ENCODE assay signal across 9 cellular contexts in genomic region chr7:77989981-77990566, GRCh38.
DNase-seq lines count a peak whose midpoint lies in the region; ATAC-seq lines count a peak whose summit lies in the region.
"Had no signal": no experiment of that assay in that cellular context is flagged by ENCODE, and none has a peak within 500 bp of the region (broad histone marks: within the 10 kb centered on the region; RNA-seq: fewer than 3 reads in every experiment).

No MANE protein-coding gene starts in this region.

- no peaks in the 10 kb centered on the region for H3K79me1 ChIP-seq in trophoblast cell (ENCODE audit: low read length)

- H2BK12ac ChIP-seq in trophoblast cell (ENCODE audit: low read length), result no peak overlapping the region

- H3K27ac ChIP-seq in trophoblast cell (ENCODE audit: low read depth, low read length), result no peak overlapping the region
- H3K27ac ChIP-seq: KMS-11 had no signal

- no peak overlapping the region for H4K91ac ChIP-seq in trophoblast cell (ENCODE audit: low read depth, low read length)

- peak; percentile 45 for DNase-seq in activated CD4-positive, alpha-beta T cell treated with anti-CD3 and anti-CD28 coated beads for 48 hours
- DNase-seq in activated CD4-positive, alpha-beta T cell treated with anti-CD3 and anti-CD28 coated beads for 1 hour, result no peak
- peak; percentile 55 for DNase-seq in LHCN-M2 (ENCODE audit: low read depth)
- peak; percentile 23 for DNase-seq in amniotic epithelial cell (ENCODE audit: low read depth)
- DNase-seq in trophoblast cell, result no peak
- no peak for DNase-seq in NK-92 treated with Interleukin-12 subunit alpha and Interleukin-12 subunit beta, amount 100 ng/mL, for 24 hours (lab: John Stamatoyannopoulos, UW)

- no peak overlapping the region for H3K14ac ChIP-seq in trophoblast cell (ENCODE audit: low read length)

- no peak overlapping the region for H3K4ac ChIP-seq in trophoblast cell (ENCODE audit: low read depth, low read length)

- no peak overlapping the region for H4K12ac ChIP-seq in trophoblast cell (ENCODE audit: low read depth, low read length)

- H3K79me2 ChIP-seq in trophoblast cell (ENCODE audit: control insufficient read depth, insufficient read depth, low read length, poor library complexity), result no peaks in the 10 kb centered on the region

- H2BK5ac ChIP-seq in trophoblast cell (ENCODE audit: low read depth, low read length, poor library complexity), result no peak overlapping the region

- H3K4me1 ChIP-seq in trophoblast cell (ENCODE audit: control insufficient read depth in 1 of 2, insufficient read depth in 2 of 2, low read length in 2 of 2), result no peaks in the 10 kb centered on the region

- no peak overlapping the region for H3K4me3 ChIP-seq in trophoblast cell (ENCODE audit: low read depth, low read length)

- H2AFZ ChIP-seq in trophoblast cell (ENCODE audit: insufficient read depth, low read length, poor library complexity), result no peak overlapping the region

- ATAC-seq in HG02840 (IDR thresholded peaks at IDR 0.05; ENCODE audit: low FRiP score, unreplicated experiment) (no peak), GM19397 (IDR thresholded peaks at IDR 0.05; ENCODE audit: unreplicated experiment) (no peak)

- no peak overlapping the region for H3K9ac ChIP-seq in trophoblast cell (ENCODE audit: low read length)
- H3K9ac ChIP-seq: KMS-11 had no signal

- no CpG with 5 or more reads among the region's 6 CpGs for WGBS in trophoblast cell (ENCODE audit: extremely low coverage, insufficient coverage, insufficient read length)

- H3K23ac ChIP-seq in trophoblast cell (ENCODE audit: low read length), result no peak overlapping the region

- H3K36me3 ChIP-seq in trophoblast cell (ENCODE audit: control insufficient read depth in 1 of 2, insufficient read depth in 2 of 2, low read length in 2 of 2), result no peaks in the 10 kb centered on the region

- H2AK5ac ChIP-seq in trophoblast cell (ENCODE audit: low read length), result no peak overlapping the region

- H2BK120ac ChIP-seq in trophoblast cell (ENCODE audit: insufficient read depth, low read length, poor library complexity), result no peak overlapping the region

- H4K8ac ChIP-seq in trophoblast cell (ENCODE audit: low read depth, low read length), result peak overlapping the region; percentile 3

- H3K9me3 ChIP-seq in trophoblast cell (ENCODE audit: insufficient read depth, low read depth, low read length), result no peaks in the 10 kb centered on the region

- H3K27me3 ChIP-seq in trophoblast cell (ENCODE audit: insufficient read depth, low read length), result no peaks in the 10 kb centered on the region

- no peak overlapping the region for H3K18ac ChIP-seq in trophoblast cell (ENCODE audit: low read length)

- H3K4me2 ChIP-seq in trophoblast cell (ENCODE audit: low read length), result no peak overlapping the region
- H3K4me2 ChIP-seq: KMS-11 had no signal

Comparison
In these comparisons a context has a peak if more than half of its experiments do, and no peak if none do; other contexts are left out.
1. DNase-seq: peak in activated CD4-positive, alpha-beta T cell treated with anti-CD3 and anti-CD28 coated beads for 48 hours (single experiment), LHCN-M2 (single experiment) and amniotic epithelial cell (single experiment); none in activated CD4-positive, alpha-beta T cell treated with anti-CD3 and anti-CD28 coated beads for 1 hour (single experiment), trophoblast cell (0 of 2) and NK-92 treated with Interleukin-12 subunit alpha and Interleukin-12 subunit beta, amount 100 ng/mL, for 24 hours (single experiment).